In genomic region chr20:37441023-37441422, GRCh38 we compare ENCODE assay signal across 3 cellular contexts.
TF ChIP-seq lines count a peak whose summit lies in the region.

No MANE protein-coding gene starts in this region.

TF ChIP-seq in GM23338, 12 proteins besides CTCF, POLR2A, EP300 and RAD21:
- no peak for TF ChIP-seq REST (IDR thresholded peaks at IDR 0.05; ENCODE audit: unreplicated experiment)
TF ChIP-seq in GM23338: peak in this region for 0.

TF ChIP-seq in K562, 482 proteins besides CTCF, POLR2A, EP300 and RAD21:
- peak; percentile 71 for TF ChIP-seq ZNF146 (CRISPR knock-in tag; IDR thresholded peaks at IDR 0.05; ENCODE audit: unreplicated experiment)
- no peak for TF ChIP-seq ZNF398 (CRISPR knock-in tag; IDR thresholded peaks at IDR 0.05)
- TF ChIP-seq RBM25 (IDR thresholded peaks at IDR 0.05; ENCODE audit: low read depth, low read length, severe bottlenecking), result peak; percentile 21
- no peak for TF ChIP-seq ZEB2 (IDR thresholded peaks at IDR 0.05)

TF ChIP-seq in H1, 55 proteins besides CTCF, POLR2A, EP300 and RAD21:
- TF ChIP-seq SAP30 (IDR thresholded peaks at IDR 0.05; ENCODE audit: insufficient read depth, insufficient replicate concordance, low read length) (no peak), FOSL1 (IDR thresholded peaks at IDR 0.05; ENCODE audit: insufficient read depth, low read depth, low read length) (no peak), RFX5 (IDR thresholded peaks at IDR 0.05; ENCODE audit: borderline replicate concordance, low read depth, low read length) (no peak), NRF1 (IDR thresholded peaks at IDR 0.05; ENCODE audit: low read depth, low read length) (no peak), SIRT6 (IDR thresholded peaks at IDR 0.05; ENCODE audit: low read length) (no peak), KDM5A (IDR thresholded peaks at IDR 0.05; ENCODE audit: low read length) (no peak), KDM4A (IDR thresholded peaks at IDR 0.05; ENCODE audit: low read depth, low read length, severe bottlenecking) (no peak), KDM1A (IDR thresholded peaks at IDR 0.05; ENCODE audit: borderline replicate concordance, low read length) (peak; percentile 60; the same call in 1 of the 2 replicates)
